19 cellular contexts compared by ENCODE assay signal in genomic region chr7:31540786-31541185, GRCh38. TPM values are rescaled to one million over a fixed set of nuclear protein-coding genes. Genes with fewer than 3 reads are reported as not detected.
DNase-seq lines count a peak whose midpoint lies in the region; ATAC-seq and TF ChIP-seq lines count a peak whose summit lies in the region.
"Had no signal": no experiment of that assay in that cellular context is flagged by ENCODE, and none has a peak within 500 bp of the region (broad histone marks: within the 10 kb centered on the region; RNA-seq: fewer than 3 reads in every experiment).

No MANE protein-coding gene starts in this region.

- WGBS in hepatocyte (ENCODE audit: low lambda C conversion rate, missing lambda C conversion rate): 47% methylated on average over 3 of the region's 3 CpGs

- no peak overlapping the region for H3K4me3 Mint-ChIP-seq in activated CD8-positive, alpha-beta T cell treated with anti-CD3 and anti-CD28 coated beads, Interleukin-2, amount 10 ng/mL, durations not matched to agents 7 days and 5 days
- H3K4me3 Mint-ChIP-seq: CD4-positive, alpha-beta T cell; GM23338; IgD-negative memory B cell had no signal

- no peaks in the 10 kb centered on the region for H3K36me3 Mint-ChIP-seq in activated CD8-positive, alpha-beta T cell treated with anti-CD3 and anti-CD28 coated beads, Interleukin-2, amount 10 ng/mL, durations not matched to agents 7 days and 5 days (ENCODE audit: low read depth)
- H3K36me3 Mint-ChIP-seq: IgD-negative memory B cell had no signal

- H3F3A ChIP-seq in PC-3 (ENCODE audit: low read length, unreplicated experiment): no peaks in the 10 kb centered on the region

- no peak overlapping the region for H3K27ac Mint-ChIP-seq in activated CD8-positive, alpha-beta T cell treated with anti-CD3 and anti-CD28 coated beads, Interleukin-2, amount 10 ng/mL, durations not matched to agents 7 days and 5 days
- H3K27ac Mint-ChIP-seq: CD4-positive, alpha-beta T cell; GM23338; IgD-negative memory B cell had no signal

- intact Hi-C loops in PC-3 (cut with micrococcal nuclease): no loop called here

- POLR2A ChIA-PET in PC-3 (lab: Charles Lee; ENCODE audit: unreplicated experiment): no interaction called here
- POLR2A ChIA-PET in activated CD8-positive, alpha-beta T cell treated with anti-CD3 and anti-CD28 coated beads, Interleukin-2, amount 10 ng/mL, durations not matched to agents 7 days and 5 days (lab: Charles Lee): no interaction called here

- peak; percentile 7 for DNase-seq in NCI-H748 (lab: John Stamatoyannopoulos, UW; ENCODE audit: unreplicated experiment)
- DNase-seq in NCI-H748 treated with DMSO at 0.1 percent for 48 hours (lab: John Stamatoyannopoulos, UW): no peak
- DNase-seq in PC-3: peak; percentile 70
- no peak for DNase-seq in hepatocyte (ENCODE audit: low spot score)
- DNase-seq in substantia nigra (lab: John Stamatoyannopoulos, UW): no peak
- no peak for DNase-seq in activated CD8-positive, alpha-beta T cell treated with anti-CD3 and anti-CD28 coated beads, Interleukin-2, amount 10 ng/mL, durations not matched to agents 7 days and 5 days
- DNase-seq in GM19238 (ENCODE audit: insufficient read length, low spot score): no peak
- DNase-seq: AML-193; Caco-2; CD4-positive, alpha-beta T cell; DMS153; HCEC 1CT had no signal

- H3K27ac ChIP-seq in PC-3 (ENCODE audit: low read length) (no peak overlapping the region), hepatocyte (peak overlapping the region; percentile 41), substantia nigra (ENCODE audit: low read depth, low read length, poor library complexity, severe bottlenecking) (no peak overlapping the region)
- H3K27ac ChIP-seq: 22Rv1, A549, C4-2B had no signal

- H3K9me3 Mint-ChIP-seq in activated CD8-positive, alpha-beta T cell treated with anti-CD3 and anti-CD28 coated beads, Interleukin-2, amount 10 ng/mL, durations not matched to agents 7 days and 5 days (ENCODE audit: insufficient read depth): no peaks in the 10 kb centered on the region
- H3K9me3 Mint-ChIP-seq: CD4-positive, alpha-beta T cell had no signal

- H3K4me2 ChIP-seq in PC-3 (ENCODE audit: low read length) (no peak overlapping the region), hepatocyte (peak overlapping the region; percentile 6)
- H3K4me2 ChIP-seq: A549, GM23338 had no signal

- no peaks in the 10 kb centered on the region for H3K4me1 Mint-ChIP-seq in activated CD8-positive, alpha-beta T cell treated with anti-CD3 and anti-CD28 coated beads, Interleukin-2, amount 10 ng/mL, durations not matched to agents 7 days and 5 days (ENCODE audit: low read depth)
- H3K4me1 Mint-ChIP-seq: IgD-negative memory B cell had no signal

- BruUV-seq in PC-3 (replicated peaks; lab: Mats Ljungman, UMichigan): no TSS peak

- H4K20me1 ChIP-seq in PC-3 (ENCODE audit: low read length) (no peaks in the 10 kb centered on the region), hepatocyte (ENCODE audit: insufficient read depth, poor library complexity, severe bottlenecking) (no peaks in the 10 kb centered on the region)

- H3K9me3 ChIP-seq in PC-3 (ENCODE audit: low read length) (no peaks in the 10 kb centered on the region), hepatocyte (ENCODE audit: low read depth) (no peaks in the 10 kb centered on the region)
- H3K9me3 ChIP-seq: A549 had no signal

- H3K4me3 ChIP-seq in PC-3 (ENCODE audit: low read length) (no peak overlapping the region), hepatocyte (no peak overlapping the region)
- H3K4me3 ChIP-seq: A549, GM23338 had no signal

- H3K9ac ChIP-seq in PC-3 (ENCODE audit: low read length): no peak overlapping the region

- H3K9me2 ChIP-seq in PC-3 (replicated peaks; ENCODE audit: low read length) (no peaks in the 10 kb centered on the region), hepatocyte (replicated peaks; ENCODE audit: insufficient read depth) (no peaks in the 10 kb centered on the region)

- H3K27me3 ChIP-seq in PC-3 (ENCODE audit: low read length) (peaks cover 8% of the 10 kb centered on the region; the same call in 1 of the 2 replicates), hepatocyte (no peaks in the 10 kb centered on the region)

- H2AFZ ChIP-seq in PC-3 (ENCODE audit: low read length) (no peak overlapping the region), hepatocyte (no peak overlapping the region)
- H2AFZ ChIP-seq: GM23338 had no signal

- TF ChIP-seq CTCF in PC-3 (conservative IDR thresholded peaks at IDR 0.05; ENCODE audit: low read depth, low read length) (no peak), hepatocyte (IDR thresholded peaks at IDR 0.05; ENCODE audit: poor library complexity) (no peak)

- CTCF ChIA-PET in PC-3 (lab: Charles Lee): no interaction called here
- CTCF ChIA-PET in activated CD8-positive, alpha-beta T cell treated with anti-CD3 and anti-CD28 coated beads, Interleukin-2, amount 10 ng/mL, durations not matched to agents 7 days and 5 days (lab: Charles Lee): no interaction called here

- H3K36me3 ChIP-seq in PC-3 (ENCODE audit: low read depth, low read length) (no peaks in the 10 kb centered on the region), hepatocyte (replicated peaks; ENCODE audit: insufficient read depth, low read depth) (no peaks in the 10 kb centered on the region)

- H3K79me2 ChIP-seq in PC-3 (ENCODE audit: low read length) (no peaks in the 10 kb centered on the region), hepatocyte (no peaks in the 10 kb centered on the region)

- no peaks in the 10 kb centered on the region for H3K27me3 Mint-ChIP-seq in activated CD8-positive, alpha-beta T cell treated with anti-CD3 and anti-CD28 coated beads, Interleukin-2, amount 10 ng/mL, durations not matched to agents 7 days and 5 days (ENCODE audit: low read depth)
- H3K27me3 Mint-ChIP-seq: CD4-positive, alpha-beta T cell had no signal

- H3K4me1 ChIP-seq in PC-3 (ENCODE audit: insufficient read depth, low read length) (no peaks in the 10 kb centered on the region), hepatocyte (ENCODE audit: insufficient read depth) (peaks cover 5% of the 10 kb centered on the region)
- H3K4me1 ChIP-seq: A549 had no signal

- ATAC-seq in PC-3: no peak
- ATAC-seq in activated CD8-positive, alpha-beta T cell treated with anti-CD3 and anti-CD28 coated beads, Interleukin-2, amount 10 ng/mL, durations not matched to agents 7 days and 5 days: no peak
- ATAC-seq: A549, GM23338, HepG2 had no signal

RNA-seq across cellular contexts. Expression of gene ITPRID1, which starts 26.9 kb away (rescaled TPM):
- total RNA-seq in PC-3 (2014; rRNA removed) (not detected in 2 replicates), hepatocyte (0.36 TPM in 1 of 2 replicates, not detected in the other)
- polyA plus RNA-seq in hepatocyte: 0.06 and 0.71 TPM in 2 replicates
- total RNA-seq in activated CD8-positive, alpha-beta T cell treated with anti-CD3 and anti-CD28 coated beads, Interleukin-2, amount 10 ng/mL, durations not matched to agents 7 days and 5 days: not detected
- total RNA-seq: CD4-positive, alpha-beta T cell; HepG2 had no signal
- polyA plus RNA-seq: A549, BJ, HepG2, IgD-negative memory B cell had no signal

Comparison
In these comparisons a context has a peak if more than half of its experiments do, and no peak if none do; other contexts are left out.
1. DNase-seq: peak in NCI-H748 (single experiment) and PC-3 (single experiment); none in NCI-H748 treated with DMSO at 0.1 percent for 48 hours (single experiment), hepatocyte (single experiment), substantia nigra (0 of 49), activated CD8-positive, alpha-beta T cell treated with anti-CD3 and anti-CD28 coated beads, Interleukin-2, amount 10 ng/mL, durations not matched to agents 7 days and 5 days (single experiment) and GM19238 (single experiment).